In the genomic region with DNA sequence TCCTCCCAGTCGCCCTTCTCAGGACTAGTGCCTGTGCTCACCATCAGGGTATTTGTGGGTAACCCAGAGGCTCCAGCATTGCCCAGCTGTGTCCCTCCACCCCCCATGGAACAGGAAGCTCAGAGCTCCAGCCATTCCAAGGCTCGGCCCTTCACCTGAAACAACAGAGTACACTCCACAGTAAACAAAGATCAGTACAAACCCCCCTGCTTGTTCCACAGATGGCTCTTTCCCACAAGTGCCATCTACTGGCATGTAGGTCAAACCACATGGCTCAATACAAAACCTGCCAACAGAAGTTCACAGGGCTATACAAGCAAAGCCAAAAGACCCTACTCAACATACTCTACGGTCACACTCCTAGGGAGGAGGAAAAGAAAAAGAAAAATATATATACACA, we compare ENCODE assay signal across 15 cellular contexts.
DNase-seq lines count a peak whose midpoint lies in the region; ATAC-seq and TF ChIP-seq lines count a peak whose summit lies in the region.
"Had no signal": no experiment of that assay in that cellular context is flagged by ENCODE, and none has a peak within 500 bp of the region (broad histone marks: within the 10 kb centered on the region; RNA-seq: fewer than 3 reads in every experiment).

No MANE protein-coding gene starts in this region.

- no peaks in the 10 kb centered on the region for H3K36me3 ChIP-seq in DOHH2 (ENCODE audit: control insufficient read depth, low read length)
- H3K36me3 ChIP-seq: colonic mucosa, suprapubic skin had no signal

- intact Hi-C loops in left cardiac atrium (cut with DNase I) = no loop called here

- TF ChIP-seq CTCF in DOHH2 (IDR thresholded peaks at IDR 0.05; ENCODE audit: low read depth, low read length, poor library complexity, severe bottlenecking) (peak; percentile 20), NB4 (IDR thresholded peaks at IDR 0.05; ENCODE audit: low read depth, low read length) (peak; percentile 33)

- peaks cover 6% of the 10 kb centered on the region; the same call in 1 of the 2 replicates for H3K9me3 ChIP-seq in DOHH2 (ENCODE audit: control insufficient read depth, insufficient read depth, low read length)
- H3K9me3 ChIP-seq: colonic mucosa, suprapubic skin had no signal

- ATAC-seq in left cardiac atrium = no peak
- ATAC-seq: activated naive CD8-positive, alpha-beta T cell treated with anti-CD3 and anti-CD28 coated beads, Interleukin-2, amount 50 U/mL, for 24 hours; CD8-positive, alpha-beta T cell; K562 had no signal

- no peaks in the 10 kb centered on the region for H3F3A ChIP-seq in DOHH2 (ENCODE audit: control insufficient read depth, insufficient read depth)

- DNase-seq in NB4 (ENCODE audit: low read depth) (peak; percentile 25), RKO (ENCODE audit: low spot score) (peak; percentile 23), kidney tubule cell (ENCODE audit: low spot score) (peak; percentile 27), 8988T (no peak), iPS-NIHi11 (ENCODE audit: low spot score) (no peak), left cardiac atrium (no peak)
- DNase-seq: activated naive CD8-positive, alpha-beta T cell treated with anti-CD3 and anti-CD28 coated beads, Interleukin-2, amount 50 U/mL, for 24 hours; activated T-cell treated with anti-CD3 and anti-CD28 coated beads for 4 hours; CD8-positive, alpha-beta T cell; colonic mucosa; occipital lobe had no signal

- no peak overlapping the region for H3K27ac ChIP-seq in DOHH2 (ENCODE audit: low read depth, low read length)
- H3K27ac ChIP-seq: colonic mucosa, SK-N-MC, suprapubic skin had no signal

- no peaks in the 10 kb centered on the region for H3K27me3 ChIP-seq in DOHH2 (ENCODE audit: control insufficient read depth, low read length)
- H3K27me3 ChIP-seq: colonic mucosa, suprapubic skin had no signal

- H3K4me3 ChIP-seq in DOHH2 (ENCODE audit: low read length) (no peak overlapping the region), NB4 (ENCODE audit: low read depth, low read length) (no peak overlapping the region)
- H3K4me3 ChIP-seq: colonic mucosa, K562, SK-N-MC, suprapubic skin had no signal

- TF ChIP-seq POLR2A in NB4 (IDR thresholded peaks at IDR 0.05; ENCODE audit: extremely low read depth, insufficient read length) = no peak

- no peaks in the 10 kb centered on the region for H3K4me1 ChIP-seq in DOHH2 (ENCODE audit: control insufficient read depth, low read length)
- H3K4me1 ChIP-seq: colonic mucosa, suprapubic skin had no signal

- no peaks in the 10 kb centered on the region for H4K20me1 ChIP-seq in DOHH2 (ENCODE audit: control insufficient read depth, insufficient read depth, low read depth, low read length)

- no peak overlapping the region for H3K4me2 ChIP-seq in DOHH2 (ENCODE audit: low read length)

- no peaks in the 10 kb centered on the region for H3K9me2 ChIP-seq in DOHH2 (replicated peaks; ENCODE audit: control insufficient read depth, low read length)

- no peaks in the 10 kb centered on the region for H3K79me2 ChIP-seq in DOHH2 (ENCODE audit: control insufficient read depth, low read length)

Comparison
In these comparisons a context has a peak if more than half of its experiments do, and no peak if none do; other contexts are left out.
1. DNase-seq: peak in NB4 (single experiment), RKO (single experiment) and kidney tubule cell (single experiment); none in 8988T (single experiment), iPS-NIHi11 (single experiment) and left cardiac atrium (single experiment).